Comparison of ENCODE assay signal across 14 cellular contexts in the genomic region with DNA sequence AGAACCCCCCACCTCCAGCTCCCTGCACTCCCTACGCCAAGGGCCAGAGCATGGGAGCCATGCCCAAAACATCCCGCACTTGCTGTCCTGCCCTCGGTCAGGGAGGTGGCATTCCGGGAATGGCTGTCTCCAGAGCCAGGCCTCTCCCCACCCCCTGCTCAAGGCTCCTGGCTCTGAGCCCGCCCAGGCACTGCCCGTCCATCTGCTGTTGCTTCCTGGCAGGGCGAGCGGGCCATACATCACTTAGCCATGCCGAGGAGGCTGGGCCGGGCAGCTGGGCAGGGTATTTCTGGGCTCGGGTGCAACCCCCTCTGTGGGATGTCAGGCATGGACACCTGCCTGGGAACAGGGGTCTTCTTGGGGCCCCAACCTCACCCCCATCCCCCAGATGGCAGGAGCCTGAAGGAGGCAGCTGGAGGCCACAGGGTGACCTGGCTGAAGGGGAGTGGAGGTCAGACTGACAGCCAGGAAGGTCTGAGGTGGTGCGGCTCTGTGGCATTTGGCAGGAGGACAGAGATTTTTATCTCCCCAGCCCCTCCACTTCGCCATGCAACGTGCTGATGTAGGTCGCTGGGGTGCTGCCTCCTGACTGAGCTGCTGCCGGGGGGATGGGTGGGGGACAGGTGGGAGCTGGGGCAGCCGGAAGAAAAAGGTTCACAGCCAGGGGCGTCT. TPM values are rescaled to one million over a fixed set of nuclear protein-coding genes. Genes with fewer than 3 reads are reported as not detected.
DNase-seq lines count a peak whose midpoint lies in the region; ATAC-seq and TF ChIP-seq lines count a peak whose summit lies in the region.
"Had no signal": no experiment of that assay in that cellular context is flagged by ENCODE, and none has a peak within 500 bp of the region (broad histone marks: within the 10 kb centered on the region; RNA-seq: fewer than 3 reads in every experiment).

No MANE protein-coding gene starts in this region.

- POLR2A ChIA-PET in activated CD4-positive, alpha-beta memory T cell treated with anti-CD3 and anti-CD28 coated beads for 36 hours (lab: Charles Lee) = no interaction called here

- peak in 2 of 3 experiments; percentile 54 to 76 for DNase-seq in NCI-H1417 (lab: John Stamatoyannopoulos, UW)
- DNase-seq in NCI-H1417 treated with DMSO at 0.1 percent for 48 hours (lab: John Stamatoyannopoulos, UW) = no peak
- peak; percentile 29 for DNase-seq in NCI-H524 treated with DMSO at 0.1 percent for 48 hours (lab: John Stamatoyannopoulos, UW)
- DNase-seq in heart right ventricle = peak; percentile 16 to 73
- DNase-seq in testis = peak; percentile 61
- DNase-seq in activated CD4-positive, alpha-beta memory T cell treated with anti-CD3 and anti-CD28 coated beads for 36 hours = no peak
- no peak for DNase-seq in Ammon's horn (ENCODE audit: low spot score)
- DNase-seq: activated naive CD4-positive, alpha-beta T cell treated with anti-CD3 and anti-CD28 coated beads for 36 hours; NCI-H510A treated with DMSO at 0.1 percent for 48 hours had no signal

- WGBS in heart right ventricle, 2 donors = 40 to 41% methylated on average over 18 of the region's 18 CpGs
- 50 to 64% methylated on average over 6 to 18 of the region's 18 CpGs for WGBS in testis, 2 donors

- peaks cover 0 to 3% (median 0%) of the 10 kb centered on the region in 9 donors for H3K4me1 ChIP-seq in heart right ventricle
- H3K4me1 ChIP-seq in testis = no peaks in the 10 kb centered on the region

- H3K4me3 ChIP-seq in heart right ventricle = no peak overlapping the region
- no peak overlapping the region for H3K4me3 ChIP-seq in testis

- no peak overlapping the region for H3K27ac Mint-ChIP-seq in activated CD4-positive, alpha-beta memory T cell treated with anti-CD3 and anti-CD28 coated beads for 36 hours
- H3K27ac Mint-ChIP-seq: activated naive CD4-positive, alpha-beta T cell treated with anti-CD3 and anti-CD28 coated beads for 36 hours; natural killer cell treated with Interleukin-12 subunit alpha and Interleukin-12 subunit beta and Interleukin-15 and Interleukin-18, amount 100 ng/mL, for 72 hours had no signal

- CTCF ChIA-PET in activated CD4-positive, alpha-beta memory T cell treated with anti-CD3 and anti-CD28 coated beads for 36 hours (lab: Charles Lee) = interaction anchor here (1.1 kb wide), 1 partner anchor 20 kb away, joined by 4 read pairs; no protein-coding TSS in a partner anchor

- H3K9me3 Mint-ChIP-seq in activated CD4-positive, alpha-beta memory T cell treated with anti-CD3 and anti-CD28 coated beads for 36 hours = no peaks in the 10 kb centered on the region
- H3K9me3 Mint-ChIP-seq: activated naive CD4-positive, alpha-beta T cell treated with anti-CD3 and anti-CD28 coated beads for 36 hours; natural killer cell treated with Interleukin-12 subunit alpha and Interleukin-12 subunit beta and Interleukin-15 and Interleukin-18, amount 100 ng/mL, for 72 hours had no signal

- no peaks in the 10 kb centered on the region for H3K4me1 Mint-ChIP-seq in activated CD4-positive, alpha-beta memory T cell treated with anti-CD3 and anti-CD28 coated beads for 36 hours (ENCODE audit: low read depth)

- TF ChIP-seq POLR2A in testis (IDR thresholded peaks at IDR 0.05) = no peak

- peaks cover 7% of the 10 kb centered on the region for H3K27me3 Mint-ChIP-seq in activated CD4-positive, alpha-beta memory T cell treated with anti-CD3 and anti-CD28 coated beads for 36 hours

- H3K27ac ChIP-seq in heart right ventricle = no peak overlapping the region
- no peak overlapping the region for H3K27ac ChIP-seq in testis

- ATAC-seq in heart right ventricle = peak in 7 of 8 donors; percentile 41 to 88 (median 83)
- no peak for ATAC-seq in GM21825 (IDR thresholded peaks at IDR 0.05; ENCODE audit: unreplicated experiment)
- ATAC-seq: natural killer cell treated with Interleukin-12 subunit alpha and Interleukin-12 subunit beta and Interleukin-15 and Interleukin-18, amount 100 ng/mL, for 72 hours had no signal

- peaks cover 5 to 45% (median 29%) of the 10 kb centered on the region in 7 donors for H3K27me3 ChIP-seq in heart right ventricle
- no peaks in the 10 kb centered on the region for H3K27me3 ChIP-seq in testis

- H3K36me3 ChIP-seq in heart right ventricle (no peaks in the 10 kb centered on the region), testis (ENCODE audit: low read depth, missing control alignments) (no peaks in the 10 kb centered on the region)

- H3K36me3 Mint-ChIP-seq in activated CD4-positive, alpha-beta memory T cell treated with anti-CD3 and anti-CD28 coated beads for 36 hours = no peaks in the 10 kb centered on the region
- H3K36me3 Mint-ChIP-seq: natural killer cell treated with Interleukin-12 subunit alpha and Interleukin-12 subunit beta and Interleukin-15 and Interleukin-18, amount 100 ng/mL, for 72 hours had no signal

- intact Hi-C loops in heart right ventricle (cut with DNase I) = loop anchor here in 1 of 10 donors (10.0 kb wide), 1 partner anchor 294 kb away; no protein-coding TSS in a partner anchor
- intact Hi-C loops in testis (cut with DNase I; ENCODE audit: low total_unique reads) = no loop called here
- intact Hi-C loops in activated CD4-positive, alpha-beta memory T cell treated with anti-CD3 and anti-CD28 coated beads for 36 hours (cut with micrococcal nuclease) = no loop called here

- no peak for TF ChIP-seq CTCF in heart right ventricle (IDR thresholded peaks at IDR 0.05)
- TF ChIP-seq CTCF in testis (IDR thresholded peaks at IDR 0.05) = no peak

- H3K4me3 Mint-ChIP-seq in activated CD4-positive, alpha-beta memory T cell treated with anti-CD3 and anti-CD28 coated beads for 36 hours = no peak overlapping the region
- H3K4me3 Mint-ChIP-seq: activated naive CD4-positive, alpha-beta T cell treated with anti-CD3 and anti-CD28 coated beads for 36 hours; natural killer cell treated with Interleukin-12 subunit alpha and Interleukin-12 subunit beta and Interleukin-15 and Interleukin-18, amount 100 ng/mL, for 72 hours had no signal

- H3K9me3 ChIP-seq in heart right ventricle (no peaks in the 10 kb centered on the region), testis (no peaks in the 10 kb centered on the region)

RNA-seq across cellular contexts. Expression of gene CABP7, which starts 8.7 kb away (rescaled TPM):
- not detected for total RNA-seq in heart right ventricle
- under 1 TPM; 0.07 to 0.15 TPM for polyA plus RNA-seq in heart right ventricle
- total RNA-seq in testis = 1 to 10 TPM in 1 of 2 donors, under 1 TPM in 1; 0.79 to 1.6 TPM
- 1.6 TPM for polyA plus RNA-seq in testis (ENCODE audit: insufficient read depth, low read depth, low replicate concordance)
- total RNA-seq in activated CD4-positive, alpha-beta memory T cell treated with anti-CD3 and anti-CD28 coated beads for 36 hours = under 1 TPM in 1 of 2 experiments, not detected in 1; 0.07 TPM
- total RNA-seq: glomerular endothelial cell, kidney epithelial cell, subcutaneous adipose tissue had no signal

RNA-seq across cellular contexts. Expression of gene ZMAT5, which starts 55.7 kb away (rescaled TPM):
- total RNA-seq in heart right ventricle = 10 to 100 TPM; 15.1 to 23.9 (median 19.3) TPM
- polyA plus RNA-seq in heart right ventricle = 10 to 100 TPM; 37.6 to 46.7 TPM
- total RNA-seq in testis = 10 to 100 TPM; 16.7 to 23.4 TPM
- polyA plus RNA-seq in testis (ENCODE audit: insufficient read depth, low read depth, low replicate concordance) = 19.6 TPM
- 10 to 100 TPM; 18.1 to 20.6 TPM for total RNA-seq in activated CD4-positive, alpha-beta memory T cell treated with anti-CD3 and anti-CD28 coated beads for 36 hours

RNA-seq across cellular contexts. Expression of gene UQCR10, which starts 56.1 kb away (rescaled TPM):
- total RNA-seq in heart right ventricle (100 to 1,000 TPM; 296 to 412 (median 358) TPM), testis (100 to 1,000 TPM in 1 of 2 donors, 10 to 100 TPM in 1; 91.3 to 122 TPM)
- polyA plus RNA-seq in heart right ventricle (100 to 1,000 TPM; 614 to 963 TPM), testis (ENCODE audit: insufficient read depth, low read depth, low replicate concordance) (211 TPM)
- total RNA-seq in activated CD4-positive, alpha-beta memory T cell treated with anti-CD3 and anti-CD28 coated beads for 36 hours = 10 to 100 TPM; 81.4 to 87.4 TPM

Comparison
In these comparisons a context has a peak if more than half of its experiments do, and no peak if none do; other contexts are left out.
1. DNase-seq: peak in NCI-H1417 (2 of 3), NCI-H524 treated with DMSO at 0.1 percent for 48 hours (single experiment), heart right ventricle (2 of 2) and testis (single experiment); none in NCI-H1417 treated with DMSO at 0.1 percent for 48 hours (single experiment), activated CD4-positive, alpha-beta memory T cell treated with anti-CD3 and anti-CD28 coated beads for 36 hours (single experiment) and Ammon's horn (single experiment).